23 cellular contexts compared by ENCODE assay signal in the genomic region with DNA sequence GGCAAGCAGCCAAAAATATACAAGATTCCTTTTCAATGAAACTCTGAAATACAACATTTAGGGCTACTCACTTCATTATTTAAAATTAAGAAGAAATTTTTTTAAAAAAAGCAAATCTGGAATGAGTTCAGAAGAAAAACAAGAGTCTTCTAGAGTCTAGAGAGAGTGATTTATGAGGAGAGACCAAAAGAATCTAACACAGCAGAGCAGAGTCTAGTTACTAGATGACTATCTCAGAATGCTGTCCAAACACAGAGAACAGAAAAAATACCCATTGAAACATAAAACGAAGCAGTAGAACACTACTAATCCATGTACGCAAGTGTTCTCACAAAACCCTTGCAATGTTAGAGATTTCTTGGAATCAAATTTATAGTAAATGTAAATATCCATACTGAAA.
DNase-seq lines count a peak whose midpoint lies in the region; ATAC-seq, FAIRE-seq and TF ChIP-seq lines count a peak whose summit lies in the region.
"Had no signal": no experiment of that assay in that cellular context is flagged by ENCODE, and none has a peak within 500 bp of the region (broad histone marks: within the 10 kb centered on the region; RNA-seq: fewer than 3 reads in every experiment).

No MANE protein-coding gene starts in this region.

- no peak overlapping the region for H3K4me2 ChIP-seq in K562 (ENCODE audit: insufficient read depth, low read length)
- H3K4me2 ChIP-seq: BLaER1, GM23338 had no signal

- no peaks in the 10 kb centered on the region for H3K27me3 ChIP-seq in K562 (ENCODE audit: control insufficient read depth in 2 of 2, insufficient read depth in 2 of 2, low read length in 2 of 2)
- H3K27me3 ChIP-seq in upper lobe of right lung = no peaks in the 10 kb centered on the region
- H3K27me3 ChIP-seq: BLaER1 had no signal

- DNase-seq in EH (ENCODE audit: low read depth) = peak; percentile 66
- peak; percentile 9 for DNase-seq in M059J (ENCODE audit: low read depth)
- DNase-seq in K562 (ENCODE audit: extremely low read depth in 1 of 4, low spot score in 3 of 4) = no peak
- DNase-seq in mesothelial cell of epicardium (ENCODE audit: low spot score in 2 of 2, unreplicated experiment in 2 of 2) = no peak
- no peak for DNase-seq in upper lobe of right lung
- DNase-seq in NCI-H2171 treated with DMSO at 0.1 percent for 48 hours (lab: John Stamatoyannopoulos, UW) = no peak
- no peak for DNase-seq in anterior cingulate cortex (lab: John Stamatoyannopoulos, UW)
- no peak for DNase-seq in NCI-H187 treated with DMSO at 0.1 percent for 48 hours (lab: John Stamatoyannopoulos, UW)
- DNase-seq: CD4-positive, CD25-positive, alpha-beta regulatory T cell; CD8-positive, alpha-beta T cell; DMS 273 treated with DMSO at 0.1 percent for 48 hours; DMS79; GF-D8 had no signal

- H3K27me3 Mint-ChIP-seq in mesothelial cell of epicardium (ENCODE audit: low read depth) = no peaks in the 10 kb centered on the region
- H3K27me3 Mint-ChIP-seq: B cell; CD4-positive, CD25-positive, alpha-beta regulatory T cell had no signal

- ATAC-seq in K562 (no peak), upper lobe of right lung (no peak)
- ATAC-seq: CD8-positive, alpha-beta T cell; GM23338 had no signal

- peak; percentile 11 for FAIRE-seq in K562 (lab: Jason Lieb, UNC)
- FAIRE-seq: A204.1, D721Med, GM12891, GM18507 had no signal

- H3K27ac Mint-ChIP-seq in mesothelial cell of epicardium = peak overlapping the region; percentile 39
- H3K27ac Mint-ChIP-seq: B cell; CD4-positive, CD25-positive, alpha-beta regulatory T cell; CD8-positive, alpha-beta T cell; GM23338 had no signal

- no peak for TF ChIP-seq RAD21 in K562 (CRISPR knock-in tag; conservative IDR thresholded peaks at IDR 0.05 in 1 of 2, IDR thresholded peaks at IDR 0.05 in 1 of 2)

- H3K4me1 Mint-ChIP-seq in mesothelial cell of epicardium = peaks cover 21% of the 10 kb centered on the region

- H3K9me3 ChIP-seq in K562 (replicated peaks; ENCODE audit: control insufficient read depth, insufficient read depth, low read depth, low read length) (no peaks in the 10 kb centered on the region), upper lobe of right lung (no peaks in the 10 kb centered on the region)
- H3K9me3 ChIP-seq: HAP-1 had no signal

- CTCF ChIA-PET in K562 (lab: Yijun Ruan, JAX; ENCODE audit: low intra/inter-chr PET ratio) = no interaction called here

- no peaks in the 10 kb centered on the region for H3K79me2 ChIP-seq in K562 (ENCODE audit: control insufficient read depth, insufficient read depth, low read length)

- no peak overlapping the region for H3K4me3 ChIP-seq in K562
- H3K4me3 ChIP-seq in upper lobe of right lung = no peak overlapping the region
- H3K4me3 ChIP-seq: BLaER1, GM23338, HAP-1 had no signal

- H2AFZ ChIP-seq in K562 (ENCODE audit: low read depth, low read length) = no peak overlapping the region; the same call in 1 of the 2 replicates
- H2AFZ ChIP-seq: GM23338 had no signal

- no peak for TF ChIP-seq POLR2A in K562 (conservative IDR thresholded peaks at IDR 0.05)

- in situ Hi-C loops in K562 (cut with MboI) = no loop called here

- TF ChIP-seq EP300 in K562 (IDR thresholded peaks at IDR 0.05; ENCODE audit: low read length) = no peak

- H3K36me3 Mint-ChIP-seq in mesothelial cell of epicardium = peaks cover 36% of the 10 kb centered on the region
- H3K36me3 Mint-ChIP-seq: CD8-positive, alpha-beta T cell had no signal

- no peak overlapping the region for H3K9ac ChIP-seq in K562 (ENCODE audit: insufficient read depth in 1 of 2, low read depth in 2 of 2, low read length in 2 of 2)
- H3K9ac ChIP-seq: BLaER1 had no signal

- H3K4me1 ChIP-seq in K562 (replicated peaks in 1 of 2; ENCODE audit: control insufficient read depth in 2 of 2, insufficient read depth in 2 of 2, low read length in 2 of 2) = no peaks in the 10 kb centered on the region; a peak in 1 of 5 replicates
- H3K4me1 ChIP-seq in upper lobe of right lung = no peaks in the 10 kb centered on the region
- H3K4me1 ChIP-seq: BLaER1, HAP-1 had no signal

- no peak overlapping the region for H3K27ac ChIP-seq in K562 (ENCODE audit: extremely low read depth, low read depth, low read length)
- no peak overlapping the region for H3K27ac ChIP-seq in upper lobe of right lung
- H3K27ac ChIP-seq: 22Rv1, BLaER1, C4-2B had no signal

- H3K36me3 ChIP-seq in K562 (ENCODE audit: control insufficient read depth, insufficient read depth, low read length) = no peaks in the 10 kb centered on the region
- H3K36me3 ChIP-seq in upper lobe of right lung = no peaks in the 10 kb centered on the region
- H3K36me3 ChIP-seq: BLaER1, HAP-1 had no signal

- peaks cover 53% of the 10 kb centered on the region for H3K9me3 Mint-ChIP-seq in mesothelial cell of epicardium

- H3K4me3 Mint-ChIP-seq in mesothelial cell of epicardium = no peak overlapping the region
- H3K4me3 Mint-ChIP-seq: B cell; CD4-positive, CD25-positive, alpha-beta regulatory T cell; CD8-positive, alpha-beta T cell; GM23338 had no signal

- BruUV-seq in K562 (replicated peaks; lab: Mats Ljungman, UMichigan) = no TSS peak

- H3K9me1 ChIP-seq in K562 (ENCODE audit: control insufficient read depth, insufficient read depth, low read length) = no peaks in the 10 kb centered on the region

- POLR2A ChIA-PET in K562 (lab: Yijun Ruan, JAX) = no interaction called here

- WGBS in K562 (ENCODE audit: insufficient coverage, low coverage, missing lambda C conversion rate) = 44% methylated on average over 2 of the region's 2 CpGs

- TF ChIP-seq CTCF in K562 (IDR thresholded peaks at IDR 0.05 in 2 of 3, conservative IDR thresholded peaks at IDR 0.05 in 1 of 3; ENCODE audit: insufficient read depth in 2 of 3, low read depth in 1 of 3, low read length in 3 of 3) (no peak), mesothelial cell of epicardium (IDR thresholded peaks at IDR 0.05; ENCODE audit: unreplicated experiment) (no peak), upper lobe of right lung (IDR thresholded peaks at IDR 0.05) (no peak)

- H4K20me1 ChIP-seq in K562 (replicated peaks; ENCODE audit: control insufficient read depth, insufficient read depth, low read length) = no peaks in the 10 kb centered on the region
- H4K20me1 ChIP-seq: BLaER1 had no signal

- intact Hi-C loops in K562 (cut with micrococcal nuclease) (no loop called here), upper lobe of right lung (cut with DNase I) (no loop called here)

TF ChIP-seq in K562, 482 proteins besides CTCF, POLR2A, EP300 and RAD21:
- no peak for TF ChIP-seq MCM7 (IDR thresholded peaks at IDR 0.05)
- TF ChIP-seq MEIS2 (IDR thresholded peaks at IDR 0.05; ENCODE audit: partially characterized antibody) = peak; percentile 46
- TF ChIP-seq CXXC5 (CRISPR knock-in tag; IDR thresholded peaks at IDR 0.05) = no peak
- TF ChIP-seq, protein P1, sequence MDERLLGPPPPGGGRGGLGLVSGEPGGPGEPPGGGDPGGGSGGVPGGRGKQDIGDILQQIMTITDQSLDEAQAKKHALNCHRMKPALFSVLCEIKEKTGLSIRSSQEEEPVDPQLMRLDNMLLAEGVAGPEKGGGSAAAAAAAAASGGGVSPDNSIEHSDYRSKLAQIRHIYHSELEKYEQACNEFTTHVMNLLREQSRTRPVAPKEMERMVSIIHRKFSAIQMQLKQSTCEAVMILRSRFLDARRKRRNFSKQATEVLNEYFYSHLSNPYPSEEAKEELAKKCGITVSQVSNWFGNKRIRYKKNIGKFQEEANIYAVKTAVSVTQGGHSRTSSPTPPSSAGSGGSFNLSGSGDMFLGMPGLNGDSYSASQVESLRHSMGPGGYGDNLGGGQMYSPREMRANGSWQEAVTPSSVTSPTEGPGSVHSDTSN (CRISPR knock-in tag; IDR thresholded peaks at IDR 0.05; ENCODE audit: low read depth) = no peak
- TF ChIP-seq, protein P1 (tag; conservative IDR thresholded peaks at IDR 0.05; ENCODE audit: low read depth) = peak; percentile 53; the same call in 1 of the 2 replicates

Comparison
In these comparisons a context has a peak if more than half of its experiments do, and no peak if none do; other contexts are left out.
1. DNase-seq: peak in EH (single experiment) and M059J (single experiment); none in K562 (0 of 4), mesothelial cell of epicardium (0 of 2), upper lobe of right lung (single experiment), NCI-H2171 treated with DMSO at 0.1 percent for 48 hours (single experiment), anterior cingulate cortex (0 of 58) and NCI-H187 treated with DMSO at 0.1 percent for 48 hours (single experiment).